16 cellular contexts compared by ENCODE assay signal in genomic region chr14:99240512-99241313, GRCh38. TPM values are rescaled to one million over a fixed set of nuclear protein-coding genes. Genes with fewer than 3 reads are reported as not detected.
DNase-seq lines count a peak whose midpoint lies in the region; ATAC-seq and TF ChIP-seq lines count a peak whose summit lies in the region.
"Had no signal": no experiment of that assay in that cellular context is flagged by ENCODE, and none has a peak within 500 bp of the region (broad histone marks: within the 10 kb centered on the region; RNA-seq: fewer than 3 reads in every experiment).

No MANE protein-coding gene starts in this region.

- intact Hi-C loops in activated CD4-positive, alpha-beta T cell treated with anti-CD3 and anti-CD28 coated beads for 36 hours (cut with DNase I, micrococcal nuclease) = loop anchor here (1.0 to 5.0 kb wide), 3 partner anchors 26 to 53 kb away; no protein-coding TSS in a partner anchor

- CTCF ChIA-PET in activated CD4-positive, alpha-beta T cell treated with anti-CD3 and anti-CD28 coated beads for 36 hours (lab: Charles Lee) = interaction anchor here (0.7 to 2.9 kb wide), 15 partner anchors 8 to 1050 kb away, joined by 3 to 9 read pairs (median 4); no protein-coding TSS in a partner anchor
- CTCF ChIA-PET in T-cell (lab: Charles Lee) = interaction anchor here (0.6 to 4.7 kb wide), 12 partner anchors 8 to 43 kb away, joined by 3 to 51 read pairs (median 4); no protein-coding TSS in a partner anchor

- H3K4me3 Mint-ChIP-seq in activated CD4-positive, alpha-beta T cell treated with anti-CD3 and anti-CD28 coated beads for 36 hours = peak overlapping the region; percentile 67
- peak overlapping the region; percentile 85 to 96 (median 88) for H3K4me3 Mint-ChIP-seq in T-cell
- peak overlapping the region; percentile 39 for H3K4me3 Mint-ChIP-seq in nephron progenitor cell

- H3K27ac ChIP-seq in cingulate gyrus (ENCODE audit: low read depth, low read length) = peak overlapping the region; percentile 3
- H3K27ac ChIP-seq: 22Rv1, cardiac muscle cell, gastrocnemius medialis, pancreas had no signal

- DNase-seq in activated CD4-positive, alpha-beta T cell treated with anti-CD3 and anti-CD28 coated beads for 36 hours = no peak
- DNase-seq in activated CD4-positive, alpha-beta T cell treated with anti-CD3 and anti-CD28 coated beads for 1 hour = no peak
- DNase-seq in T-cell (peak in 1 of 34 experiments; percentile 35), nephron progenitor cell (no peak), NCI-H1105 treated with DMSO at 0.1 percent for 48 hours (lab: John Stamatoyannopoulos, UW) (no peak), globus pallidus (ENCODE audit: low spot score) (no peak)
- DNase-seq in stimulated activated CD4-positive, alpha-beta T cell treated with anti-CD3 and anti-CD28 coated beads, Interleukin-12 subunit alpha, Interleukin-12 subunit beta, amount 100 ng/mL, for 4 hours = no peak
- DNase-seq: activated gamma-delta T cell, gastrocnemius medialis, mesenchymal stem cell, NCI-H748 treated with DMSO at 0.1 percent for 48 hours, pancreas, small intestine had no signal

- peaks cover 71% of the 10 kb centered on the region for H3K36me3 Mint-ChIP-seq in activated CD4-positive, alpha-beta T cell treated with anti-CD3 and anti-CD28 coated beads for 36 hours (ENCODE audit: low read depth)
- peaks cover 44% of the 10 kb centered on the region for H3K36me3 Mint-ChIP-seq in T-cell
- H3K36me3 Mint-ChIP-seq in nephron progenitor cell (ENCODE audit: low read depth) = no peaks in the 10 kb centered on the region

- TF ChIP-seq CTCF in nephron progenitor cell (IDR thresholded peaks at IDR 0.05) = no peak

- H3K27me3 Mint-ChIP-seq in activated CD4-positive, alpha-beta T cell treated with anti-CD3 and anti-CD28 coated beads for 36 hours = no peaks in the 10 kb centered on the region
- H3K27me3 Mint-ChIP-seq in T-cell (no peaks in the 10 kb centered on the region), nephron progenitor cell (ENCODE audit: low read depth, poor library complexity) (peaks cover 92% of the 10 kb centered on the region)

- H3K27ac Mint-ChIP-seq in activated CD4-positive, alpha-beta T cell treated with anti-CD3 and anti-CD28 coated beads for 36 hours = peak overlapping the region; percentile 93
- H3K27ac Mint-ChIP-seq in T-cell = peak overlapping the region; percentile 98
- H3K27ac Mint-ChIP-seq in nephron progenitor cell = no peak overlapping the region

- peaks cover 88% of the 10 kb centered on the region for H3K4me1 Mint-ChIP-seq in activated CD4-positive, alpha-beta T cell treated with anti-CD3 and anti-CD28 coated beads for 36 hours
- peaks cover 94 to 96% (median 95%) of the 10 kb centered on the region in 3 donors for H3K4me1 Mint-ChIP-seq in T-cell
- peaks cover 82% of the 10 kb centered on the region for H3K4me1 Mint-ChIP-seq in nephron progenitor cell

- H3K9me3 Mint-ChIP-seq in activated CD4-positive, alpha-beta T cell treated with anti-CD3 and anti-CD28 coated beads for 36 hours (ENCODE audit: low read depth) = no peaks in the 10 kb centered on the region
- no peaks in the 10 kb centered on the region for H3K9me3 Mint-ChIP-seq in T-cell
- H3K9me3 Mint-ChIP-seq in nephron progenitor cell = no peaks in the 10 kb centered on the region

- POLR2A ChIA-PET in activated CD4-positive, alpha-beta T cell treated with anti-CD3 and anti-CD28 coated beads for 36 hours (lab: Charles Lee) = interaction anchor here (0.7 to 2.0 kb wide), 8 partner anchors 9 to 1415 kb away, joined by 3 to 8 read pairs (median 4); no protein-coding TSS in a partner anchor
- POLR2A ChIA-PET in T-cell (lab: Charles Lee) = interaction anchor here (0.7 to 3.5 kb wide), 11 partner anchors 10 to 52 kb away, joined by 3 to 40 read pairs (median 3); no protein-coding TSS in a partner anchor

- ATAC-seq in activated CD4-positive, alpha-beta T cell treated with anti-CD3 and anti-CD28 coated beads for 36 hours = no peak
- ATAC-seq in T-cell (replicated peaks in 1 of 4) = peak; percentile 4 to 8 (median 6)
- ATAC-seq: gastrocnemius medialis had no signal

RNA-seq across cellular contexts. Expression of gene BCL11B, which starts 31.3 kb away (rescaled TPM):
- total RNA-seq in activated CD4-positive, alpha-beta T cell treated with anti-CD3 and anti-CD28 coated beads for 36 hours = 10 to 100 TPM; 62.1 to 66.2 TPM
- total RNA-seq in T-cell = 100 to 1,000 TPM; 181 to 240 (median 196) TPM
